10 cellular contexts compared by ENCODE assay signal in the genomic region with DNA sequence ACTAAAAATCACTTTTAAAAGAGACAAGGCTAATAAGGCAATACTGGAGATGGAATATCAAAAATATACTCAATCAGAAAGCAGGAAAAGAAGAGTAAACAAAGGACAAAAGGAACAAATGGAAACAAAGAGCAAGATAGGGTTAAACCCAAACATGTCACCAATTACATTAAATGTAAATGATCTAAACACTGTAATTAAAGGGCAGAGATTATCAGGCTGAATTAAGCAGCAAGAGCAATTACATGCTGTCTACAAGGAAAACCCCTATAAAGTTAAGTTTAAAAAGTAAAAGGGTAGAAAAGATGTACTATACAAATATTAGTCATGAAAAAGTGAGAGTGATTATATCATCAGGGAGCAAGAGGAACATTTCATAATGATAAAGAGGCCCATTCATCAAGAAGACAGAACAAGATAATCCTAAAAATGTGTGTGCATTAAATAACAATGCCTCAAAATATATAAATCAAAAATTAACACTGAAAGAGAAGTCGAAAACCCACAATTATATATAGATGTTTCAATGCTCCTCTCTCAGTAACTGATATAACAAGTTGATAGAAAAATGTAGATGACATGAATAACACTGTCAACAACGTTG. TPM values are rescaled to one million over a fixed set of nuclear protein-coding genes. Genes with fewer than 3 reads are reported as not detected.
"Had no signal": no experiment of that assay in that cellular context is flagged by ENCODE, and none has a peak within 500 bp of the region (broad histone marks: within the 10 kb centered on the region; RNA-seq: fewer than 3 reads in every experiment).

No MANE protein-coding gene starts in this region.

- H3K9ac ChIP-seq: GM23248 had no signal

- FAIRE-seq: H54, HepG2 had no signal

- H3K4me3 Mint-ChIP-seq: H9, HFFc6, IgD-negative memory B cell had no signal

- H3K27ac ChIP-seq: GM23248, HL-60 had no signal

- H3K27ac Mint-ChIP-seq: H9, HFFc6, IgD-negative memory B cell had no signal

- H3K4me3 ChIP-seq: GM23248 had no signal

- H2AFZ ChIP-seq: GM23248 had no signal

- H3K4me1 Mint-ChIP-seq: H9 had no signal

- H3K27me3 Mint-ChIP-seq: IgD-negative memory B cell had no signal

- DNase-seq: GM23248, GOT3, H9, HCEC 1CT, HFFc6 had no signal

- ATAC-seq: HepG2 had no signal

RNA-seq across cellular contexts. Expression of a gene that starts 56.8 kb away (rescaled TPM):
- total RNA-seq: GM23248, H9, HepG2, HT1080 had no signal
- polyA plus RNA-seq: GM23248, HepG2, IgD-negative memory B cell had no signal
